Comparison of ENCODE assay signal across 19 cellular contexts in the genomic region with DNA sequence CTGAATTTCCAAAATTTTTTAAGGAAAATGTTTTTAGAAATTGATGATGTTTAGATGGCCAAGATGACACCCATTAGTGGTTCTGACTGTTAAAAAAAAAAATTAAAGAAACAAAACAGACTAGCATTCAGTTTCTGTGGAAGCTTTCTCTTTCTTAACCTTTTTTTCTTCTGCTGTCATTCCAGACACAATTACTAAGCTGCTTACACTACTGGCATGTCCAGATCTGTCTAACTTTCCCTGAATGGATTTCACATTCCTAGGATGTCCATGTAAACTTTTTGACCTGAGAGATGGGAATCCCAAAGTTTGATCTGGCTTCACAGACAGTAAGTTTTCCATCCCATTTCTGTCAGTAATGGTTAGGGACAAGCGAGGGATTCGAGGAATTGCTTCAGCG.
"Had no signal": no experiment of that assay in that cellular context is flagged by ENCODE, and none has a peak within 500 bp of the region (broad histone marks: within the 10 kb centered on the region; RNA-seq: fewer than 3 reads in every experiment).

No MANE protein-coding gene starts in this region.

- DNase-seq: activated CD4-positive, alpha-beta memory T cell treated with anti-CD3 and anti-CD28 coated beads for 36 hours; activated CD4-positive, alpha-beta T cell treated with anti-CD3 and anti-CD28 coated beads for 48 hours; activated CD4-positive, CD25-positive, alpha-beta regulatory T cell; activated naive CD4-positive, alpha-beta T cell treated with anti-CD3 and anti-CD28 coated beads for 36 hours; activated naive CD8-positive, alpha-beta T cell treated with anti-CD3 and anti-CD28 coated beads, Interleukin-2, amount 10 ng/mL, durations not matched to agents 7 days and 5 days; activated T-cell treated with anti-CD3 and anti-CD28 coated beads, Interleukin-2, amount 50 U/mL, for 48 hours; amniotic stem cell; glutamatergic neuron; left ventricle myocardium superior; midbrain; natural killer cell; small intestine; stimulated activated CD4-positive, alpha-beta T cell treated with anti-CD3 and anti-CD28 coated beads, Interleukin-15, amount 100 ng/mL, for 24 hours; stimulated activated naive B cell treated with anti-CD40 and anti-IgM and Interleukin-4, amounts not matched to agents 10 μg/mL and 1 μg/mL and 100 μg/mL, for 72 hours; transverse colon had no signal

- ATAC-seq: left ventricle myocardium superior; natural killer cell; sciatic nerve; stimulated activated naive B cell treated with anti-CD40 and anti-IgM and Interleukin-4, amounts not matched to agents 10 μg/mL and 1 μg/mL and 100 μg/mL, for 72 hours had no signal

- H3K36me3 ChIP-seq: cardiac muscle cell, transverse colon, vagina had no signal

- H2AFZ ChIP-seq: hepatocyte had no signal

- H3K9me3 ChIP-seq: transverse colon, vagina had no signal

- H3K4me2 ChIP-seq: hepatocyte had no signal

- H3K27ac ChIP-seq: cardiac muscle cell, hepatocyte, transverse colon, vagina had no signal

- H3K36me3 Mint-ChIP-seq: activated CD4-positive, alpha-beta memory T cell treated with anti-CD3 and anti-CD28 coated beads for 36 hours; activated naive CD8-positive, alpha-beta T cell treated with anti-CD3 and anti-CD28 coated beads, Interleukin-2, amount 10 ng/mL, durations not matched to agents 7 days and 5 days; natural killer cell had no signal

- H3K4me3 Mint-ChIP-seq: activated CD4-positive, alpha-beta memory T cell treated with anti-CD3 and anti-CD28 coated beads for 36 hours; activated naive CD4-positive, alpha-beta T cell treated with anti-CD3 and anti-CD28 coated beads for 36 hours; activated naive CD8-positive, alpha-beta T cell treated with anti-CD3 and anti-CD28 coated beads, Interleukin-2, amount 10 ng/mL, durations not matched to agents 7 days and 5 days; natural killer cell; stimulated activated naive B cell treated with anti-CD40 and anti-IgM and Interleukin-4, amounts not matched to agents 10 μg/mL and 1 μg/mL and 100 μg/mL, for 72 hours had no signal

- H3K27me3 ChIP-seq: cardiac muscle cell, transverse colon, vagina had no signal

- H3K4me3 ChIP-seq: cardiac muscle cell, hepatocyte, transverse colon, vagina had no signal

- H3K9me3 Mint-ChIP-seq: activated CD4-positive, alpha-beta memory T cell treated with anti-CD3 and anti-CD28 coated beads for 36 hours; activated naive CD4-positive, alpha-beta T cell treated with anti-CD3 and anti-CD28 coated beads for 36 hours; activated naive CD8-positive, alpha-beta T cell treated with anti-CD3 and anti-CD28 coated beads, Interleukin-2, amount 10 ng/mL, durations not matched to agents 7 days and 5 days; natural killer cell; stimulated activated naive B cell treated with anti-CD40 and anti-IgM and Interleukin-4, amounts not matched to agents 10 μg/mL and 1 μg/mL and 100 μg/mL, for 72 hours had no signal

- H3K27me3 Mint-ChIP-seq: stimulated activated naive B cell treated with anti-CD40 and anti-IgM and Interleukin-4, amounts not matched to agents 10 μg/mL and 1 μg/mL and 100 μg/mL, for 72 hours had no signal

- H3K4me1 ChIP-seq: vagina had no signal

- H3K27ac Mint-ChIP-seq: activated CD4-positive, alpha-beta memory T cell treated with anti-CD3 and anti-CD28 coated beads for 36 hours; activated naive CD4-positive, alpha-beta T cell treated with anti-CD3 and anti-CD28 coated beads for 36 hours; activated naive CD8-positive, alpha-beta T cell treated with anti-CD3 and anti-CD28 coated beads, Interleukin-2, amount 10 ng/mL, durations not matched to agents 7 days and 5 days; natural killer cell; stimulated activated naive B cell treated with anti-CD40 and anti-IgM and Interleukin-4, amounts not matched to agents 10 μg/mL and 1 μg/mL and 100 μg/mL, for 72 hours had no signal
